ENCODE assay signal across 20 cellular contexts in genomic region chr2:44803100-44803424, GRCh38.
A peak's percentile ranks its signal among the peaks of the same experiment; 100 is the strongest.
DNase-seq lines count a peak whose midpoint lies in the region; ATAC-seq and TF ChIP-seq lines count a peak whose summit lies in the region.
"Had no signal": no experiment of that assay in that cellular context is flagged by ENCODE, and none has a peak within 500 bp of the region (broad histone marks: within the 10 kb centered on the region; RNA-seq: fewer than 3 reads in every experiment).

No MANE protein-coding gene starts in this region.

- ATAC-seq in HG02610 (IDR thresholded peaks at IDR 0.05; ENCODE audit: unreplicated experiment), result no peak
- ATAC-seq: activated CD8-positive, alpha-beta T cell treated with anti-CD3 and anti-CD28 coated beads for 36 hours; gastrocnemius medialis had no signal

- CTCF ChIA-PET in Caco-2 (lab: Charles Lee), result no interaction called here
- CTCF ChIA-PET in HEK293 (lab: Yijun Ruan, JAX), result interaction anchor here (1.0 kb wide), 1 partner anchor 323 kb away, joined by 3 read pairs; no protein-coding TSS in a partner anchor

- H3K36me3 ChIP-seq in Caco-2 (ENCODE audit: control insufficient read depth, insufficient read depth, low read length), result no peaks in the 10 kb centered on the region
- H3K36me3 ChIP-seq in HEK293 (ENCODE audit: control insufficient read depth in 2 of 2, insufficient read depth in 1 of 2, low read length in 2 of 2), result no peaks in the 10 kb centered on the region
- H3K36me3 ChIP-seq in ovary, result no peaks in the 10 kb centered on the region
- H3K36me3 ChIP-seq: gastrocnemius medialis, SJCRH30, stomach, tibial nerve had no signal

- no peak for TF ChIP-seq EP300 in ovary (IDR thresholded peaks at IDR 0.05)

- H3K27ac ChIP-seq in HEK293 (ENCODE audit: extremely low read depth, low read depth, low read length) (no peak overlapping the region), ovary (no peak overlapping the region)
- H3K27ac ChIP-seq: coronary artery, gastrocnemius medialis, SJCRH30, stomach, tibial nerve had no signal

- no peak for DNase-seq in Caco-2
- DNase-seq in endothelial cell (ENCODE audit: low spot score), result no peak
- DNase-seq in neural crest cell (ENCODE audit: low read depth, low spot score), result no peak
- DNase-seq in anterior cingulate cortex (lab: John Stamatoyannopoulos, UW), result no peak
- no peak for DNase-seq in ovary
- DNase-seq in medulla oblongata (ENCODE audit: extremely low spot score), result no peak
- DNase-seq: activated CD4-positive, alpha-beta T cell treated with anti-CD3 and anti-CD28 coated beads for 1 hour; activated CD8-positive, alpha-beta T cell treated with anti-CD3 and anti-CD28 coated beads for 36 hours; activated effector memory CD4-positive, alpha-beta T cell treated with anti-CD3 and anti-CD28 coated beads, Interleukin-2, amount 50 U/mL, for 16 hours; gastrocnemius medialis; NCI-H1694 treated with DMSO at 0.1 percent for 48 hours; NCI-H2171; SJCRH30; T-cell had no signal

- H3K27ac Mint-ChIP-seq in Caco-2 (ENCODE audit: unreplicated experiment) (no peak overlapping the region), endothelial cell (ENCODE audit: unreplicated experiment) (peak overlapping the region; percentile 57), neural crest cell (ENCODE audit: unreplicated experiment) (no peak overlapping the region)
- H3K27ac Mint-ChIP-seq: activated CD8-positive, alpha-beta T cell treated with anti-CD3 and anti-CD28 coated beads for 36 hours; memory B cell; T-cell had no signal

- TF ChIP-seq CTCF in Caco-2 (IDR thresholded peaks at IDR 0.05; ENCODE audit: insufficient read depth in 1 of 2, low read depth in 1 of 2, low read length in 1 of 2, severe bottlenecking in 1 of 2, unreplicated experiment in 1 of 2) (no peak), HEK293 (tag by site-specific recombination; IDR thresholded peaks at IDR 0.05) (no peak), endothelial cell (IDR thresholded peaks at IDR 0.05; ENCODE audit: unreplicated experiment) (no peak), neural crest cell (conservative IDR thresholded peaks at IDR 0.05) (no peak), ovary (IDR thresholded peaks at IDR 0.05) (no peak)

- H3K4me1 Mint-ChIP-seq in Caco-2 (ENCODE audit: low read depth, unreplicated experiment) (no peaks in the 10 kb centered on the region), endothelial cell (ENCODE audit: unreplicated experiment) (peaks cover 27% of the 10 kb centered on the region), neural crest cell (peaks cover 12% of the 10 kb centered on the region)

- H3K27me3 Mint-ChIP-seq in Caco-2 (ENCODE audit: insufficient read depth, unreplicated experiment) (peaks cover 11% of the 10 kb centered on the region), endothelial cell (ENCODE audit: unreplicated experiment) (peaks cover 12% of the 10 kb centered on the region), neural crest cell (ENCODE audit: low read depth) (peaks cover 100% of the 10 kb centered on the region)

- H3K4me3 Mint-ChIP-seq in Caco-2 (ENCODE audit: unreplicated experiment) (peak overlapping the region; percentile 54), endothelial cell (ENCODE audit: unreplicated experiment) (no peak overlapping the region), neural crest cell (peak overlapping the region; percentile 56)
- H3K4me3 Mint-ChIP-seq: activated CD8-positive, alpha-beta T cell treated with anti-CD3 and anti-CD28 coated beads for 36 hours; memory B cell; T-cell had no signal

- H3K9me3 ChIP-seq in Caco-2 (no peaks in the 10 kb centered on the region), HEK293 (ENCODE audit: control insufficient read depth, insufficient read depth, low read depth, low read length) (no peaks in the 10 kb centered on the region), ovary (no peaks in the 10 kb centered on the region)
- H3K9me3 ChIP-seq: gastrocnemius medialis, SJCRH30, tibial nerve had no signal

- H3K4me3 ChIP-seq in Caco-2 (ENCODE audit: low read depth, low read length) (no peak overlapping the region), HEK293 (ENCODE audit: low read depth, low read length) (no peak overlapping the region), ovary (no peak overlapping the region)
- H3K4me3 ChIP-seq: SJCRH30 had no signal

- 13 to 15% (median 13%) methylated on average over 10 of the region's 10 CpGs for WGBS in ovary, 3 donors

- no TSS peak for BruUV-seq in Caco-2 (replicated peaks; lab: Mats Ljungman, UMichigan)

- H3K36me3 Mint-ChIP-seq in Caco-2 (ENCODE audit: insufficient read depth, unreplicated experiment) (no peaks in the 10 kb centered on the region), endothelial cell (ENCODE audit: low read depth, unreplicated experiment) (no peaks in the 10 kb centered on the region), neural crest cell (ENCODE audit: low read depth) (no peaks in the 10 kb centered on the region)
- H3K36me3 Mint-ChIP-seq: memory B cell, T-cell had no signal

- H3K27me3 ChIP-seq in Caco-2 (replicated peaks; ENCODE audit: control insufficient read depth, insufficient read depth, low read length), result no peaks in the 10 kb centered on the region; the same call in 1 of the 2 replicates
- H3K27me3 ChIP-seq in ovary, result no peaks in the 10 kb centered on the region
- H3K27me3 ChIP-seq: SJCRH30 had no signal

- POLR2A ChIA-PET in Caco-2 (lab: Charles Lee) (no interaction called here), HEK293 (lab: Yijun Ruan, JAX) (no interaction called here)

- H3K9me3 Mint-ChIP-seq in Caco-2 (ENCODE audit: unreplicated experiment) (no peaks in the 10 kb centered on the region), endothelial cell (ENCODE audit: unreplicated experiment) (no peaks in the 10 kb centered on the region), neural crest cell (no peaks in the 10 kb centered on the region)
- H3K9me3 Mint-ChIP-seq: activated CD8-positive, alpha-beta T cell treated with anti-CD3 and anti-CD28 coated beads for 36 hours; memory B cell; T-cell had no signal

- intact Hi-C loops in Caco-2 (cut with micrococcal nuclease; ENCODE audit: unreplicated experiment) (no loop called here), ovary (cut with DNase I) (no loop called here)

- TF ChIP-seq POLR2A in ovary (IDR thresholded peaks at IDR 0.05), result no peak

- H3K4me1 ChIP-seq in Caco-2 (no peaks in the 10 kb centered on the region), HEK293 (ENCODE audit: control insufficient read depth, insufficient read depth, low read length) (no peaks in the 10 kb centered on the region), ovary (ENCODE audit: insufficient read depth) (peaks cover 3% of the 10 kb centered on the region)

TF ChIP-seq in HEK293, 187 proteins besides CTCF, POLR2A, EP300 and RAD21:
- TF ChIP-seq ZNF155 (tag by site-specific recombination; IDR thresholded peaks at IDR 0.05), result no peak
- 0 out of 2 replicates have a peak, but pooled peaks have one; percentile 30 for TF ChIP-seq ZBTB17 (tag by site-specific recombination; IDR thresholded peaks at IDR 0.05)
